In the genomic region with DNA sequence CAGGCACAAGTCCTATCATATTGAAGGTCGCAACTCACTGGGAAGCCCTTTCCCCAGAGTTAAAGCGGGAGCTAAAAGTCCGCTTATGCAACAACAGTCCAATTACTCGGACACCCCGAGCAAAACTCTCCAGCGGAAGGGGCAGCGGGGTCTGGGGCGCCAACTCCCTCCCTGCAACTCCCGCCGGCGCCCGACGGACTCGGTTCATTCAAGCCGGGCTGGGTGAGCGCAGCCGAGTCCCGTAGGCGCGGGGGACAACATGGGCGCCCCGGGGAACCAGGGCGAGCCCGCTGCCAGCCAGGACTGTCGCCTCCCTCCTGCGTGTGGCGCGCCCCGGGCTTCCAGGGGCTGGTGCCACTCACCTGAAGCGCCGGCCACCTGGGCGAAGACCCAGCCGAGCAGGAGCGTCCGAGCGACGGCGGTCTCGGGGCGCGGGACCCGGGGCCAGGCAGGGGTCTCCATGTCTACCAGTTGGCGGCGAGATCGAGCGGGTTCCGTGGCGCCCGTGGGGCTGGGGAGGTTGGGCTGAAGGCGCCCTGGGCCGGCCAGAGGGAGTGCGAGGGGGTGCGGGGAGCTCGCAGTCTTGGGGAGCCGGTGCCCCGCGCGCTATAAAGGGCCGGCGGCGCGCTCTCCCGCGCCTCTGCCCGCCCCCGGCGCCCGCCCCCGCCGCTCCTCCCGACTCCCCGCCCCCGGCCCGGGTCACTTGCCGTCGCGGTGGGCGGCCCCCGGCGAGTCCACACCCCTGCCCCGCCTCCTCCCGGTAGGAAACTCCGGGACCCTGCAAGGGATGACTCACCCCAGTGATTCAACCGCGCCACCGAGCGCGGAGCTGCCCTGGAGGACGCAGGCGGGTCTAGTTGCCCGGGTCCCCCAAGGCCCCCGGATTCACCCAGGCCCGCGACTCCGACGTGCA, we compare ENCODE assay signal across 8 cellular contexts. TPM values are rescaled to one million over a fixed set of nuclear protein-coding genes. Genes with fewer than 3 reads are reported as not detected.
DNase-seq lines count a peak whose midpoint lies in the region; ATAC-seq and TF ChIP-seq lines count a peak whose summit lies in the region.

F3 (minus strand) TSS at position 585 of the 913 bp plus-strand sequence; CDS start at position 462, 123 bp downstream.

- H3K4me1 ChIP-seq in endodermal cell (ENCODE audit: control insufficient read depth, insufficient read depth, low read length), result peaks cover 19% of the 10 kb centered on the region

- H3K27ac Mint-ChIP-seq in endodermal cell, result peak within 1 kb of the TSS; percentile 91

- peaks cover 16% of the 10 kb centered on the region for H3K27me3 Mint-ChIP-seq in endodermal cell (ENCODE audit: insufficient read depth)

- peak within 1 kb of the TSS; percentile 88 for H3K4me3 Mint-ChIP-seq in endodermal cell

- peaks cover 23% of the 10 kb centered on the region for H3K36me3 ChIP-seq in endodermal cell (ENCODE audit: control insufficient read depth, insufficient read depth, low read length)

- peak; percentile 34 for TF ChIP-seq CTCF in endodermal cell (conservative IDR thresholded peaks at IDR 0.05)

- peak; percentile 80 for ATAC-seq in HG02970 (IDR thresholded peaks at IDR 0.05; ENCODE audit: low FRiP score, unreplicated experiment)

- no peaks in the 10 kb centered on the region for H3K9me3 ChIP-seq in endodermal cell (ENCODE audit: control insufficient read depth, low read length)

- DNase-seq in NCI-H524 (lab: John Stamatoyannopoulos, UW) (peak; percentile 15 to 66), NCI-H524 treated with DMSO at 0.1 percent for 48 hours (lab: John Stamatoyannopoulos, UW) (no peak), NCI-H345 treated with DMSO at 0.1 percent for 48 hours (lab: John Stamatoyannopoulos, UW; ENCODE audit: unreplicated experiment) (peak; percentile 53), endodermal cell (peak; percentile 96), mesenteric fat pad (ENCODE audit: low spot score) (peak; percentile 96)
- DNase-seq in activated CD8-positive, alpha-beta memory T cell treated with anti-CD3 and anti-CD28 coated beads for 24 hours, result peak; percentile 86
- DNase-seq in stimulated activated CD8-positive, alpha-beta memory T cell treated with anti-CD3 and anti-CD28 coated beads, Interleukin-12 subunit alpha, Interleukin-12 subunit beta, amount 100 ng/mL, for 24 hours (ENCODE audit: extremely low read depth), result peak; percentile 65

- no peaks in the 10 kb centered on the region for H3K9me3 Mint-ChIP-seq in endodermal cell

- H3K4me3 ChIP-seq in endodermal cell (ENCODE audit: low read length), result peak within 1 kb of the TSS; percentile 94

- no peak within 1 kb of the TSS for H3K27ac ChIP-seq in endodermal cell (ENCODE audit: low read depth, low read length)

- H3K9ac ChIP-seq in endodermal cell (ENCODE audit: extremely low read depth, low read length, poor library complexity, severe bottlenecking), result peak within 1 kb of the TSS; percentile 62

- H3K4me1 Mint-ChIP-seq in endodermal cell, result peaks cover 70% of the 10 kb centered on the region

- H3K27me3 ChIP-seq in endodermal cell (ENCODE audit: control insufficient read depth, insufficient read depth, low read length, poor library complexity, severe bottlenecking), result peaks cover 22% of the 10 kb centered on the region

- H3K36me3 Mint-ChIP-seq in endodermal cell (ENCODE audit: low read depth), result peaks cover 22% of the 10 kb centered on the region

- 0% methylated on average over 15 to 96 of the region's 96 CpGs for WGBS in endodermal cell (ENCODE audit: insufficient coverage in 1 of 2, insufficient read length in 1 of 2), 2 experiments

RNA-seq across cellular contexts. Expression of gene F3, which starts in this region (rescaled TPM):
- total RNA-seq in endodermal cell, result 10 to 100 TPM; 27.6 to 38.1 TPM
- polyA plus RNA-seq in endodermal cell (2013, experiment 1 of 2), result 13.1 TPM
- 11.4 TPM for polyA plus RNA-seq in endodermal cell (2013, experiment 2 of 2)
- total RNA-seq in mesenteric fat pad, result 418 TPM

Comparison
In these comparisons a context has a peak if more than half of its experiments do, and no peak if none do; other contexts are left out.
1. RNA of gene F3 (total RNA-seq): 418 TPM in mesenteric fat pad (single experiment); 27.6 to 38.1 TPM in endodermal cell; every median in the first group is over 10 times any median in the second.